In the genomic region with DNA sequence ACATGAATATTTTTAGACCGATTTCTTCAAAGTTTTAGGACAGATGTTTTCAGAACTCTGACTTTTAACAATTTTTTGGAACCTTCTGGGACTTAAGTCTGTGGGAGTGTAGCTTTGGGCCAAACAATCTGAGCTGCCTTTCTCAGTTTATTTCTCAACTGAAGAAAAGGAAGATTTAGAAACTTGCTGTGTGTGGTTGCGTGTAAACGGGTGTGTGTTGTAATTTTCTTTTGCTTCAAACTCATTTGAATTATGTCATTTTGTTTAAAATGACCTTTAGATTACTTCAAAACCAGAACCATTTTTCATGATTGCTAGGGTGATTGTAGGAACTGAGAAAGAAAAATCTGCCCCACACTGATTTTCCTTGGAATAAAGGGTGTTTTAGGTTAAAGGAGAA, we compare ENCODE assay signal across 18 cellular contexts.
"Had no signal": no experiment of that assay in that cellular context is flagged by ENCODE, and none has a peak within 500 bp of the region (broad histone marks: within the 10 kb centered on the region; RNA-seq: fewer than 3 reads in every experiment).

No MANE protein-coding gene starts in this region.

- H3K4me3 ChIP-seq: esophagus muscularis mucosa, lung, right atrium auricular region, suprapubic skin, thyroid gland had no signal

- H3K27me3 ChIP-seq: esophagus muscularis mucosa, foreskin keratinocyte, right atrium auricular region, suprapubic skin, thyroid gland had no signal

- H3K27ac ChIP-seq: epithelial cell of prostate, esophagus muscularis mucosa, foreskin keratinocyte, right atrium auricular region, suprapubic skin, thyroid gland had no signal

- H3K27me3 Mint-ChIP-seq: effector memory CD8-positive, alpha-beta T cell; naive thymus-derived CD4-positive, alpha-beta T cell; type B pancreatic cell had no signal

- H3K4me1 ChIP-seq: esophagus muscularis mucosa, foreskin keratinocyte, right atrium auricular region, suprapubic skin, thyroid gland had no signal

- H3K9me3 ChIP-seq: esophagus muscularis mucosa, right atrium auricular region, thyroid gland had no signal

- H3K36me3 Mint-ChIP-seq: naive thymus-derived CD4-positive, alpha-beta T cell; type B pancreatic cell had no signal

- H3K4me3 Mint-ChIP-seq: effector memory CD8-positive, alpha-beta T cell; naive thymus-derived CD4-positive, alpha-beta T cell; type B pancreatic cell had no signal

- DNase-seq: effector memory CD8-positive, alpha-beta T cell; foreskin keratinocyte; kidney; left cardiac atrium; left ventricle myocardium superior; mesenchymal stem cell; naive thymus-derived CD4-positive, alpha-beta T cell; posterior cingulate gyrus; small intestine; stimulated activated CD4-positive, alpha-beta T cell treated with anti-CD3 and anti-CD28 coated beads, Interleukin-2, amount 100 ng/mL, for 48 hours; stimulated activated naive CD4-positive, alpha-beta T cell treated with Interleukin-2 at 50 U/mL for 16 hours; thyroid gland had no signal

- H3K9me3 Mint-ChIP-seq: type B pancreatic cell had no signal

- H3K36me3 ChIP-seq: esophagus muscularis mucosa, right atrium auricular region, suprapubic skin, thyroid gland had no signal

- H3K27ac Mint-ChIP-seq: effector memory CD8-positive, alpha-beta T cell; naive thymus-derived CD4-positive, alpha-beta T cell; type B pancreatic cell had no signal

- H3K4me1 Mint-ChIP-seq: naive thymus-derived CD4-positive, alpha-beta T cell had no signal
